Comparison of ENCODE assay signal across 1 cellular context in genomic region chr1:931380-932177, GRCh38.
TF ChIP-seq lines count a peak whose summit lies in the region.

No MANE protein-coding gene starts in this region.

TF ChIP-seq in HEK293, 187 proteins besides CTCF, POLR2A, EP300 and RAD21 (continued from another document and continues in another):
- TF ChIP-seq ZNF580 (tag by site-specific recombination; IDR thresholded peaks at IDR 0.05) (no peak), ZNF324 (tag by site-specific recombination; IDR thresholded peaks at IDR 0.05) (no peak), ZBTB21 (tag by site-specific recombination; IDR thresholded peaks at IDR 0.05) (no peak), ZNF184 (tag by site-specific recombination; IDR thresholded peaks at IDR 0.05) (no peak; the same call in 1 of the 2 replicates), SP3 (tag by site-specific recombination; IDR thresholded peaks at IDR 0.05) (no peak), ZNF248 (tag by site-specific recombination; IDR thresholded peaks at IDR 0.05) (no peak), GLIS1 (tag by site-specific recombination; IDR thresholded peaks at IDR 0.05) (peak; percentile 84), ZNF639 (tag by site-specific recombination; IDR thresholded peaks at IDR 0.05) (0 out of 2 replicates have a peak, but pooled peaks have one; percentile 33), KLF8 (tag by site-specific recombination; IDR thresholded peaks at IDR 0.05) (0 out of 2 replicates have a peak, but pooled peaks have one; percentile 17), ELK4 (IDR thresholded peaks at IDR 0.05; ENCODE audit: borderline replicate concordance, low read depth, low read length) (no peak), ZNF280D (tag by site-specific recombination; IDR thresholded peaks at IDR 0.05) (no peak), YY1 (tag by site-specific recombination; IDR thresholded peaks at IDR 0.05) (no peak), ZBTB10 (tag by site-specific recombination; IDR thresholded peaks at IDR 0.05) (no peak; the same call in 1 of the 2 replicates), OSR2 (tag by site-specific recombination; IDR thresholded peaks at IDR 0.05) (peak; percentile 73), ZNF391 (tag by site-specific recombination; IDR thresholded peaks at IDR 0.05; ENCODE audit: borderline replicate concordance, low read depth) (no peak), ZBTB6 (tag by site-specific recombination; IDR thresholded peaks at IDR 0.05) (no peak), ZNF19 (tag by site-specific recombination; IDR thresholded peaks at IDR 0.05; ENCODE audit: low read depth) (no peak), ZNF514 (tag by site-specific recombination; IDR thresholded peaks at IDR 0.05) (no peak), ZNF350 (tag by site-specific recombination; IDR thresholded peaks at IDR 0.05) (no peak), ZSCAN16 (tag by site-specific recombination; IDR thresholded peaks at IDR 0.05) (no peak), ZIC2 (tag by site-specific recombination; IDR thresholded peaks at IDR 0.05) (peak; percentile 93), ZNF138 (tag by site-specific recombination; IDR thresholded peaks at IDR 0.05; ENCODE audit: borderline replicate concordance) (no peak), SETDB1 (IDR thresholded peaks at IDR 0.05; ENCODE audit: insufficient read length, low read length) (no peak), BCL6B (tag by site-specific recombination; IDR thresholded peaks at IDR 0.05) (no peak), ZNF837 (tag by site-specific recombination; IDR thresholded peaks at IDR 0.05) (no peak), ZNF354C (tag by site-specific recombination; IDR thresholded peaks at IDR 0.05; ENCODE audit: borderline replicate concordance, low read depth) (no peak), ZNF791 (tag by site-specific recombination; IDR thresholded peaks at IDR 0.05) (no peak), ZFHX2 (tag by site-specific recombination; conservative IDR thresholded peaks at IDR 0.05) (peak; percentile 83), BCL11A (tag by site-specific recombination; IDR thresholded peaks at IDR 0.05; ENCODE audit: low read depth) (peak; percentile 36; the same call in 1 of the 2 replicates), ZNF670 (tag by site-specific recombination; IDR thresholded peaks at IDR 0.05; ENCODE audit: low read depth) (no peak), TSHZ1 (tag by site-specific recombination; IDR thresholded peaks at IDR 0.05; ENCODE audit: borderline replicate concordance) (no peak), ZNF133 (tag by site-specific recombination; IDR thresholded peaks at IDR 0.05) (no peak), ZNF202 (tag by site-specific recombination; IDR thresholded peaks at IDR 0.05; ENCODE audit: borderline replicate concordance) (no peak), ZFP3 (tag by site-specific recombination; IDR thresholded peaks at IDR 0.05; ENCODE audit: low read depth) (peak; percentile 99), ZSCAN4 (tag by site-specific recombination; IDR thresholded peaks at IDR 0.05) (no peak), KLF7 (tag by site-specific recombination; IDR thresholded peaks at IDR 0.05; ENCODE audit: borderline replicate concordance) (no peak), KLF16 (tag by site-specific recombination; IDR thresholded peaks at IDR 0.05) (no peak), ZNF792 (tag by site-specific recombination; IDR thresholded peaks at IDR 0.05) (no peak), ZFP41 (tag by site-specific recombination; IDR thresholded peaks at IDR 0.05; ENCODE audit: borderline replicate concordance) (no peak), HIC1 (tag by site-specific recombination; IDR thresholded peaks at IDR 0.05) (0 out of 2 replicates have a peak, but pooled peaks have one; percentile 57), ZBTB7A (tag by site-specific recombination; IDR thresholded peaks at IDR 0.05; ENCODE audit: low read depth) (no peak), ZNF302 (tag by site-specific recombination; IDR thresholded peaks at IDR 0.05; ENCODE audit: low read depth) (no peak), GLI4 (tag by site-specific recombination; IDR thresholded peaks at IDR 0.05) (no peak), ZNF658 (tag by site-specific recombination; IDR thresholded peaks at IDR 0.05) (no peak), ZNF558 (tag by site-specific recombination; IDR thresholded peaks at IDR 0.05) (no peak), ZNF626 (tag by site-specific recombination; IDR thresholded peaks at IDR 0.05) (no peak), ZNF660 (tag by site-specific recombination; IDR thresholded peaks at IDR 0.05) (no peak; the same call in 1 of the 2 replicates)
